Comparison of ENCODE assay signal across 1 cellular context in the genomic region with DNA sequence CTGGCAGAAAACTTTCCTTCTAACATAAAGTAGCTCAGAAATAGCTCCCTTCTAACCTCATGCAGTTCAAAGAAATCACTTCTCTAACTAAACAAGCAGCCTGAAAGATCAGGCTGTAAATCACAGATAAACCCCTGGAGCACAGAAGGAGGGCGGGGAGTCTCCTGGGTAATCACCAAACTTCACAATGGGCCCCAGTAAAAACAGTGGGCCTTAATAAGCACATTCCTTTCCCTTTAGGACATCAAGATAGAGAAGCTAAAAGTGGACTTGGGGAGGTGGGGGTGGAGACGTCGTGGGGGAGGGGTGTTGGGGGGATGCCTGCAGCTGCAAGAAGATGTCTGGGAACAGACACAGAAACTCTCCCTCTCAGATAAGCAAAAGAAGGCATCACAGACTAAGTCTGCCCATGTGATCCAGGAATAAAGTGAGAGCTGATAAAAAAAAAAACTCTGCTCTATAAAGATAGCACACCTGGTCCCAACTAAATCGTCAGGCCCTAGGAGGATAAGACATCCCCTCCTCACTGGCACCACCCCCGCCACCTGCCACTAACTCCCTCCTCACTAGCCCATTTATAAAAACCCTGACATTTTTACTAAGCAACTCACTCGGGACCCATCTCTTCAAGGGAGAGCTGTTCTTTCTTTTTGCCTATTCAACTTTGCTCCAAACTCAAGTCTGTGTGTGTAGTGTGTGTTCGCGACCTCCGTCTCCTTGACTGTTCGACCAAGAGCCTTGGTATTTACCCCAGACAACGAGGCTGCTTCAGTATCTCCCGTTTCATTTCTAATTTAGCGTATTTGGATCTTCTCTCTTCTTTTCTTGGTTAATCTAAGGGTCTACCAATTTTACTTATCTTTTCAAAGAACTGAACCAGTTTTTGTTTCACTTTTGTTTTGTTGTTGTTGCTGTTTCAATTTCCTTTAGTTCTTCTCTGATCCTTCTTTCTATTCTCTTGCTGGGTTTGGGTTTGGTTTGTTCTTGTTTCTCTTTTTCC.
A peak's percentile ranks its signal among the peaks of the same experiment; 100 is the strongest.
TF ChIP-seq lines count a peak whose summit lies in the region.

No MANE protein-coding gene starts in this region.

TF ChIP-seq in IMR-90, 13 proteins besides CTCF, POLR2A, EP300 and RAD21 (continued from another document):
- no peak for TF ChIP-seq RCOR1 (IDR thresholded peaks at IDR 0.05; ENCODE audit: insufficient replicate concordance, low read length)
- TF ChIP-seq MAZ (IDR thresholded peaks at IDR 0.05; ENCODE audit: borderline replicate concordance, low read depth, low read length) = no peak
- no peak for TF ChIP-seq CHD1 (IDR thresholded peaks at IDR 0.05; ENCODE audit: low read depth, low read length)
- no peak for TF ChIP-seq NFE2L2 (IDR thresholded peaks at IDR 0.05; ENCODE audit: low read depth, low read length)
- TF ChIP-seq MAFK (IDR thresholded peaks at IDR 0.05; ENCODE audit: low read depth, low read length) = peak; percentile 33; the same call in 1 of the 2 replicates
- TF ChIP-seq RFX5 (IDR thresholded peaks at IDR 0.05; ENCODE audit: low read depth, low read length) = no peak
- no peak for TF ChIP-seq MXI1 (IDR thresholded peaks at IDR 0.05; ENCODE audit: borderline replicate concordance, low read depth, low read length)
